Comparison of ENCODE assay signal across 10 cellular contexts in genomic region chr11:128686045-128686741, GRCh38. TPM values are rescaled to one million over a fixed set of nuclear protein-coding genes. Genes with fewer than 3 reads are reported as not detected.
DNase-seq lines count a peak whose midpoint lies in the region; ATAC-seq, FAIRE-seq and TF ChIP-seq lines count a peak whose summit lies in the region.
"Had no signal": no experiment of that assay in that cellular context is flagged by ENCODE, and none has a peak within 500 bp of the region (broad histone marks: within the 10 kb centered on the region; RNA-seq: fewer than 3 reads in every experiment).

No MANE protein-coding gene starts in this region.

- H3K27ac Mint-ChIP-seq in CD4-positive, alpha-beta T cell = no peak overlapping the region
- H3K27ac Mint-ChIP-seq in activated T-helper 1 cell treated with anti-CD3 and anti-CD28 coated beads, Interleukin-12 subunit alpha, Interleukin-12 subunit beta, Interleukin-2, Interleukin-4 antibody, amounts not matched to agents 30 ng/mL and 10 ng/mL and 1 ng/mL, durations not matched to agents 14 hours and 24 hours and 36 hours = no peak overlapping the region

- H3K4me1 ChIP-seq in GM23248 (ENCODE audit: insufficient read depth) (peaks cover 11% of the 10 kb centered on the region), mesodermal cell (ENCODE audit: control insufficient read depth, insufficient read depth, low read length, poor library complexity, severe bottlenecking) (peaks cover 20% of the 10 kb centered on the region)

- H3K79me2 ChIP-seq in GM23248 (ENCODE audit: insufficient read depth) = no peaks in the 10 kb centered on the region

- in situ Hi-C loops in GM23248 (cut with MboI) = no loop called here

- H3K27me3 Mint-ChIP-seq in CD4-positive, alpha-beta T cell = peaks cover 51% of the 10 kb centered on the region
- H3K27me3 Mint-ChIP-seq in activated T-helper 1 cell treated with anti-CD3 and anti-CD28 coated beads, Interleukin-12 subunit alpha, Interleukin-12 subunit beta, Interleukin-2, Interleukin-4 antibody, amounts not matched to agents 30 ng/mL and 10 ng/mL and 1 ng/mL, durations not matched to agents 14 hours and 24 hours and 36 hours (ENCODE audit: insufficient read depth) = peaks cover 71% of the 10 kb centered on the region

- POLR2A ChIA-PET in CD4-positive, alpha-beta T cell (lab: Charles Lee) = interaction anchor here (0.8 to 4.1 kb wide), 12 partner anchors 9 to 251 kb away, joined by 3 to 34 read pairs (median 4); no protein-coding TSS in a partner anchor

- H3K36me3 Mint-ChIP-seq in CD4-positive, alpha-beta T cell (ENCODE audit: low read depth) = peaks cover 3% of the 10 kb centered on the region
- H3K36me3 Mint-ChIP-seq in activated T-helper 1 cell treated with anti-CD3 and anti-CD28 coated beads, Interleukin-12 subunit alpha, Interleukin-12 subunit beta, Interleukin-2, Interleukin-4 antibody, amounts not matched to agents 30 ng/mL and 10 ng/mL and 1 ng/mL, durations not matched to agents 14 hours and 24 hours and 36 hours (ENCODE audit: low read depth) = no peaks in the 10 kb centered on the region

- H3K4me2 ChIP-seq in GM23248 (ENCODE audit: unreplicated experiment) = no peak overlapping the region

- CTCF ChIA-PET in CD4-positive, alpha-beta T cell (lab: Charles Lee) = interaction anchor here (0.6 to 2.7 kb wide), 6 partner anchors 50 to 528 kb away, joined by 3 to 7 read pairs (median 4); no protein-coding TSS in a partner anchor

- H3K4me3 ChIP-seq in GM23248 (peak overlapping the region; percentile 64; the same call in 1 of the 2 replicates), mesodermal cell (ENCODE audit: extremely low read depth, insufficient read depth, low read length, poor library complexity, severe bottlenecking) (peak overlapping the region; percentile 35)
- H3K4me3 ChIP-seq: K562 had no signal

- H4K20me1 ChIP-seq in GM23248 (ENCODE audit: insufficient read depth) = no peaks in the 10 kb centered on the region

- H3K4me3 Mint-ChIP-seq in CD4-positive, alpha-beta T cell = peak overlapping the region; percentile 90
- peak overlapping the region; percentile 72 for H3K4me3 Mint-ChIP-seq in activated T-helper 1 cell treated with anti-CD3 and anti-CD28 coated beads, Interleukin-12 subunit alpha, Interleukin-12 subunit beta, Interleukin-2, Interleukin-4 antibody, amounts not matched to agents 30 ng/mL and 10 ng/mL and 1 ng/mL, durations not matched to agents 14 hours and 24 hours and 36 hours

- no peaks in the 10 kb centered on the region for H3K9me3 ChIP-seq in CD4-positive, alpha-beta T cell (ENCODE audit: control insufficient read depth, low read length)
- no peaks in the 10 kb centered on the region for H3K9me3 ChIP-seq in GM23248 (ENCODE audit: low read depth)
- no peaks in the 10 kb centered on the region for H3K9me3 ChIP-seq in mesodermal cell (ENCODE audit: control insufficient read depth, low read length)

- H3K36me3 ChIP-seq in GM23248 (ENCODE audit: low read depth) (no peaks in the 10 kb centered on the region), mesodermal cell (ENCODE audit: control insufficient read depth, insufficient read depth, low read length) (no peaks in the 10 kb centered on the region)

- peaks cover 25% of the 10 kb centered on the region for H3K27me3 ChIP-seq in CD4-positive, alpha-beta T cell (ENCODE audit: control insufficient read depth, insufficient read depth, low read length)
- H3K27me3 ChIP-seq in GM23248 (replicated peaks; ENCODE audit: insufficient read depth) = peaks cover 34% of the 10 kb centered on the region

- 49% methylated on average over 31 to 32 of the region's 32 CpGs for WGBS in GM23248 (ENCODE audit: low coverage in 1 of 2, low lambda C conversion rate in 2 of 2, missing lambda C conversion rate in 2 of 2), 2 experiments
- 6 to 9% methylated on average over 19 of the region's 32 CpGs for WGBS in mesodermal cell (ENCODE audit: insufficient coverage in 2 of 2), 2 experiments

- FAIRE-seq in RCC 7860 (lab: Jason Lieb, UNC) = no peak
- FAIRE-seq: frontal cortex, K562 had no signal

- no peaks in the 10 kb centered on the region for H3K9me2 ChIP-seq in GM23248 (ENCODE audit: insufficient read depth)

- H3K9ac ChIP-seq in GM23248 = no peak overlapping the region

- H3K9me3 Mint-ChIP-seq in CD4-positive, alpha-beta T cell = no peaks in the 10 kb centered on the region
- H3K9me3 Mint-ChIP-seq in activated T-helper 1 cell treated with anti-CD3 and anti-CD28 coated beads, Interleukin-12 subunit alpha, Interleukin-12 subunit beta, Interleukin-2, Interleukin-4 antibody, amounts not matched to agents 30 ng/mL and 10 ng/mL and 1 ng/mL, durations not matched to agents 14 hours and 24 hours and 36 hours = no peaks in the 10 kb centered on the region

- TF ChIP-seq CTCF in CD4-positive, alpha-beta T cell (IDR thresholded peaks at IDR 0.05) = no peak

- H2AFZ ChIP-seq in GM23248 = no peak overlapping the region

- H3K4me1 Mint-ChIP-seq in CD4-positive, alpha-beta T cell (ENCODE audit: low read depth) = peaks cover 62% of the 10 kb centered on the region
- peaks cover 39% of the 10 kb centered on the region for H3K4me1 Mint-ChIP-seq in activated T-helper 1 cell treated with anti-CD3 and anti-CD28 coated beads, Interleukin-12 subunit alpha, Interleukin-12 subunit beta, Interleukin-2, Interleukin-4 antibody, amounts not matched to agents 30 ng/mL and 10 ng/mL and 1 ng/mL, durations not matched to agents 14 hours and 24 hours and 36 hours (ENCODE audit: low read depth)

- no peak overlapping the region for H3K27ac ChIP-seq in CD4-positive, alpha-beta T cell (ENCODE audit: low read depth, low read length)
- H3K27ac ChIP-seq in GM23248 = no peak overlapping the region
- H3K27ac ChIP-seq in mesodermal cell (ENCODE audit: low read depth, low read length, severe bottlenecking) = no peak overlapping the region

- no peaks in the 10 kb centered on the region for H3F3A ChIP-seq in GM23248 (ENCODE audit: insufficient read depth)

- ATAC-seq in CD4-positive, alpha-beta T cell (ENCODE audit: poor library complexity) = peak; percentile 33
- ATAC-seq: K562 had no signal

- no peak for DNase-seq in CD4-positive, alpha-beta T cell
- DNase-seq in GM23248 = no peak
- DNase-seq in activated T-helper 1 cell treated with anti-CD3 and anti-CD28 coated beads, Interleukin-12 subunit alpha, Interleukin-12 subunit beta, Interleukin-2, Interleukin-4 antibody, amounts not matched to agents 30 ng/mL and 10 ng/mL and 1 ng/mL, durations not matched to agents 14 hours and 24 hours and 36 hours (ENCODE audit: low spot score) = no peak
- no peak for DNase-seq in RCC 7860 (ENCODE audit: low spot score)
- DNase-seq in dermis blood vessel endothelial cell = no peak
- no peak for DNase-seq in HuH-7 (ENCODE audit: low spot score)
- no peak for DNase-seq in NOMO-1 treated with DMSO at 0.1 percent for 48 hours (lab: John Stamatoyannopoulos, UW; ENCODE audit: unreplicated experiment)

- intact Hi-C loops in CD4-positive, alpha-beta T cell (cut with DNase I, micrococcal nuclease) = loop anchor here in 1 of 2 experiments (2.0 kb wide), 1 partner anchor 65 kb away; no protein-coding TSS in a partner anchor
- intact Hi-C loops in activated T-helper 1 cell treated with anti-CD3 and anti-CD28 coated beads, Interleukin-12 subunit alpha, Interleukin-12 subunit beta, Interleukin-2, Interleukin-4 antibody, amounts not matched to agents 30 ng/mL and 10 ng/mL and 1 ng/mL, durations not matched to agents 14 hours and 24 hours and 36 hours (cut with micrococcal nuclease) = no loop called here

RNA-seq across cellular contexts. Expression of gene FLI1, which starts 7.7 kb away (rescaled TPM):
- total RNA-seq in CD4-positive, alpha-beta T cell = 10 to 100 TPM; 56.6 to 60.4 TPM
- total RNA-seq in GM23248 (2014; rRNA removed; shearing (Covaris generic)) = 12.1 and 22.3 TPM in 2 replicates
- 15.5 and 16.8 TPM in 2 replicates for polyA plus RNA-seq in GM23248 (2016; fragmentation: Nextera tagmentation; extraction: Ambion mirVana)
- total RNA-seq in activated T-helper 1 cell treated with anti-CD3 and anti-CD28 coated beads, Interleukin-12 subunit alpha, Interleukin-12 subunit beta, Interleukin-2, Interleukin-4 antibody, amounts not matched to agents 30 ng/mL and 10 ng/mL and 1 ng/mL, durations not matched to agents 14 hours and 24 hours and 36 hours = 40.7 and 41.5 TPM in 2 replicates
- polyA plus RNA-seq in mesodermal cell (2013, experiment 1 of 2) = 82.9 TPM
- 50.4 TPM for polyA plus RNA-seq in mesodermal cell (2013, experiment 2 of 2)
- total RNA-seq in dermis blood vessel endothelial cell = 210 and 251 TPM in 2 replicates
- polyA plus RNA-seq: K562 had no signal
